Comparison of ENCODE assay signal across 8 cellular contexts in the genomic region with DNA sequence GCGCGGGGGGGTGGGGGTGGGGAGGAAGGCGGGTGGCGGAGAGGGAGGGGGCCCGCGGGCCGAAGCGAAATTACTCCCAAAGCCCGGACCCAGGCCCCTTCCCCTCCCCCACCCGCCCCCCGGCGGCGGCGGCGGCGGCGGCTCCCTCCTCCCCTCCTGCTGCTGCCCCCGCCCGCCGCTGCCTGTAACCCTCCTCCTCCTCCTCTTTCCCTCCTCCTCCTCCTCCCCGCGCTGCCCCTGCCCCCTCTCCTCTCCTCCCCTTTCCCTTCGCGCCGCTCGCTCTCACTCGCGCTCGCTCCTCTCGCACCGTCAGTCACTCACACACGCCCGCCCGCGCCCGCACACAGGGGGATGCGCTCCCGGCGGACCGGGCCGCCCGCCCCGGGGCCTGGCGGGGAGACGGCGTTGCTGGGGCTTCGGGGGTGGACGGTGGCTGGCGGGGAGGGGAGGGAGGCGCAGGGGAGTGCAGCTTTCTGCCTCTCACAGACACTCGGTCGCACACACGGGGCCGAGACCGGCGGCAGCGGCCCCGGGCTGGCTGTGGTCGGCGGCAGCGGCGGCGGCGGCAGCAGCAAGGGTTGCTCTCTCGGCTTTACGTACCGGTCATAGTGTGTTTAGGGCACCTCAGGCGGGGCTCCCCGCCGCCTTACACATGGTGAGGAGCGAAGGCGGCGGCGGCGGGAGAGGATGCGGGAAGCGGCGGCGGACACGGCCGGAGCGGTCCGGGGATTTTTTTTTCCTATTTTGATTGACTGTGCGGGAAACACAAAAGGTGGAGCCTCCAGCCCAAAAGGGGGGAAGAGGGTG. TPM values are rescaled to one million over a fixed set of nuclear protein-coding genes. Genes with fewer than 3 reads are reported as not detected.
A peak's percentile ranks its signal among the peaks of the same experiment; 100 is the strongest.
DNase-seq lines count a peak whose midpoint lies in the region; ATAC-seq and TF ChIP-seq lines count a peak whose summit lies in the region.

No MANE protein-coding gene starts in this region.

- peaks cover 2 to 37% (median 20%) of the 10 kb centered on the region in 4 donors for H3K4me1 ChIP-seq in liver (ENCODE audit: control insufficient read depth in 4 of 4, insufficient read depth in 4 of 4, low read length in 3 of 4)

- H3K9ac ChIP-seq in liver (ENCODE audit: low read depth in 1 of 2, low read length in 2 of 2): peak overlapping the region; percentile 60 to 61

- ATAC-seq in HG03066 (IDR thresholded peaks at IDR 0.05; ENCODE audit: low read depth, unreplicated experiment): peak; percentile 27

- H3K36me3 ChIP-seq in liver (ENCODE audit: control insufficient read depth in 4 of 4, insufficient read depth in 3 of 4, low read depth in 1 of 4, low read length in 3 of 4): no peaks in the 10 kb centered on the region

- WGBS in liver: under 1% methylated on average over 83 of the region's 84 CpGs

- TF ChIP-seq RAD21 in liver (IDR thresholded peaks at IDR 0.05): no peak

- peak overlapping the region; percentile 47 to 97 (median 97) for H3K4me3 ChIP-seq in liver (ENCODE audit: low read depth in 1 of 3, low read length in 3 of 3)

- DNase-seq in NCI-H2107 treated with DMSO at 0.1 percent for 48 hours (lab: John Stamatoyannopoulos, UW; ENCODE audit: unreplicated experiment) (peak; percentile 39), NCI-H2107 (lab: John Stamatoyannopoulos, UW) (no peak), NCI-H526 treated with DMSO at 0.1 percent for 48 hours (lab: John Stamatoyannopoulos, UW) (peak; percentile 65), dermis blood vessel endothelial cell (peak; percentile 86)
- DNase-seq in activated CD4-positive, alpha-beta T cell treated with anti-CD3 and anti-CD28 coated beads, Interleukin-2, amount 50 U/mL, for 4 hours: peak; percentile 85 to 87
- peak; percentile 82 to 89 for DNase-seq in stimulated activated CD4-positive, alpha-beta T cell treated with anti-CD3 and anti-CD28 coated beads, Interleukin-4, amount 100 ng/mL, for 4 hours

- TF ChIP-seq CTCF in liver (IDR thresholded peaks at IDR 0.05; ENCODE audit: low read depth, low read length, missing input control): no peak

- H3K27ac ChIP-seq in liver (ENCODE audit: low read depth in 1 of 2, low read length in 2 of 2): peak overlapping the region; percentile 100

- no peaks in the 10 kb centered on the region for H3K27me3 ChIP-seq in liver (ENCODE audit: control insufficient read depth in 4 of 4, insufficient read depth in 4 of 4, low read length in 3 of 4)

- H3K9me3 ChIP-seq in liver (ENCODE audit: control insufficient read depth in 4 of 4, low read length in 3 of 4): no peaks in the 10 kb centered on the region

TF ChIP-seq in liver, 16 proteins besides CTCF, POLR2A, EP300 and RAD21:
- TF ChIP-seq TAF1 (conservative IDR thresholded peaks at IDR 0.05): peak; percentile 90
- no peak for TF ChIP-seq YY1 (IDR thresholded peaks at IDR 0.05)
- no peak for TF ChIP-seq FOXA2 (IDR thresholded peaks at IDR 0.05)
- TF ChIP-seq, protein P1, sequence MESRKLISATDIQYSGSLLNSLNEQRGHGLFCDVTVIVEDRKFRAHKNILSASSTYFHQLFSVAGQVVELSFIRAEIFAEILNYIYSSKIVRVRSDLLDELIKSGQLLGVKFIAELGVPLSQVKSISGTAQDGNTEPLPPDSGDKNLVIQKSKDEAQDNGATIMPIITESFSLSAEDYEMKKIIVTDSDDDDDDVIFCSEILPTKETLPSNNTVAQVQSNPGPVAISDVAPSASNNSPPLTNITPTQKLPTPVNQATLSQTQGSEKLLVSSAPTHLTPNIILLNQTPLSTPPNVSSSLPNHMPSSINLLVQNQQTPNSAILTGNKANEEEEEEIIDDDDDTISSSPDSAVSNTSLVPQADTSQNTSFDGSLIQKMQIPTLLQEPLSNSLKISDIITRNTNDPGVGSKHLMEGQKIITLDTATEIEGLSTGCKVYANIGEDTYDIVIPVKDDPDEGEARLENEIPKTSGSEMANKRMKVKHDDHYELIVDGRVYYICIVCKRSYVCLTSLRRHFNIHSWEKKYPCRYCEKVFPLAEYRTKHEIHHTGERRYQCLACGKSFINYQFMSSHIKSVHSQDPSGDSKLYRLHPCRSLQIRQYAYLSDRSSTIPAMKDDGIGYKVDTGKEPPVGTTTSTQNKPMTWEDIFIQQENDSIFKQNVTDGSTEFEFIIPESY (IDR thresholded peaks at IDR 0.05): no peak
- no peak for TF ChIP-seq JUND (IDR thresholded peaks at IDR 0.05)
- TF ChIP-seq HNF4A (conservative IDR thresholded peaks at IDR 0.05): no peak

RNA-seq across cellular contexts. Expression of gene SP3, which starts 0.4 kb away (rescaled TPM):
- total RNA-seq in dermis blood vessel endothelial cell (98.9 and 107 TPM in 2 replicates), liver (10 to 100 TPM; 55.4 to 83.7 TPM)
- 10 to 100 TPM in 1 of 2 donors, 1 to 10 TPM in 1; 10.0 to 11.0 TPM for polyA plus RNA-seq in liver
